In genomic region chr11:47189100-47189834, GRCh38 we compare ENCODE assay signal across 1 cellular context.
TF ChIP-seq lines count a peak whose summit lies in the region.

No MANE protein-coding gene starts in this region.

TF ChIP-seq in IMR-90, 13 proteins besides CTCF, POLR2A, EP300 and RAD21:
- no peak for TF ChIP-seq SMC3 (IDR thresholded peaks at IDR 0.05; ENCODE audit: low read depth, low read length)
- no peak for TF ChIP-seq MAFK (IDR thresholded peaks at IDR 0.05; ENCODE audit: low read depth, low read length)
- TF ChIP-seq, protein P1, sequence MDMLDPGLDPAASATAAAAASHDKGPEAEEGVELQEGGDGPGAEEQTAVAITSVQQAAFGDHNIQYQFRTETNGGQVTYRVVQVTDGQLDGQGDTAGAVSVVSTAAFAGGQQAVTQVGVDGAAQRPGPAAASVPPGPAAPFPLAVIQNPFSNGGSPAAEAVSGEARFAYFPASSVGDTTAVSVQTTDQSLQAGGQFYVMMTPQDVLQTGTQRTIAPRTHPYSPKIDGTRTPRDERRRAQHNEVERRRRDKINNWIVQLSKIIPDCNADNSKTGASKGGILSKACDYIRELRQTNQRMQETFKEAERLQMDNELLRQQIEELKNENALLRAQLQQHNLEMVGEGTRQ (IDR thresholded peaks at IDR 0.05; ENCODE audit: low read depth, low read length): peak; percentile 75
- TF ChIP-seq NFE2L2 (IDR thresholded peaks at IDR 0.05; ENCODE audit: low read depth, low read length): no peak
- TF ChIP-seq MXI1 (IDR thresholded peaks at IDR 0.05; ENCODE audit: borderline replicate concordance, low read depth, low read length): no peak
- TF ChIP-seq MAZ (IDR thresholded peaks at IDR 0.05; ENCODE audit: borderline replicate concordance, low read depth, low read length): 0 out of 2 replicates have a peak, but pooled peaks have one; percentile 17
- TF ChIP-seq RFX5 (IDR thresholded peaks at IDR 0.05; ENCODE audit: low read depth, low read length): no peak
- TF ChIP-seq BHLHE40 (IDR thresholded peaks at IDR 0.05; ENCODE audit: low read depth, low read length): peak; percentile 48; the same call in 1 of the 2 replicates
- no peak for TF ChIP-seq CHD1 (IDR thresholded peaks at IDR 0.05; ENCODE audit: low read depth, low read length)
- peak; percentile 77 for TF ChIP-seq CEBPB (IDR thresholded peaks at IDR 0.05; ENCODE audit: low read depth, low read length)
- TF ChIP-seq FOS (IDR thresholded peaks at IDR 0.05; ENCODE audit: low read depth, low read length): no peak
- no peak for TF ChIP-seq ELK1 (IDR thresholded peaks at IDR 0.05; ENCODE audit: borderline replicate concordance, low read depth, low read length)
- peak; percentile 73 for TF ChIP-seq RCOR1 (IDR thresholded peaks at IDR 0.05; ENCODE audit: insufficient replicate concordance, low read length)
